ENCODE assay signal across 10 cellular contexts in genomic region chr2:240068193-240068592, GRCh38. TPM values are rescaled to one million over a fixed set of nuclear protein-coding genes. Genes with fewer than 3 reads are reported as not detected.
"Had no signal": no experiment of that assay in that cellular context is flagged by ENCODE, and none has a peak within 500 bp of the region (broad histone marks: within the 10 kb centered on the region; RNA-seq: fewer than 3 reads in every experiment).

No MANE protein-coding gene starts in this region.

- H3K9me3 ChIP-seq: HAP-1 had no signal

- H3K27ac ChIP-seq: GM23248 had no signal

- H3K4me3 Mint-ChIP-seq: GM23338, H9, HFFc6 had no signal

- H3K36me3 ChIP-seq: HAP-1 had no signal

- DNase-seq: GM23248, GOT3, H7, H9, HCEC 1CT, HFFc6 had no signal

- H3K27ac Mint-ChIP-seq: H9, HFFc6 had no signal

- H3K9me3 Mint-ChIP-seq: HFFc6 had no signal

- H3K4me3 ChIP-seq: GM23248, GM23338, HAP-1 had no signal

- H3K9ac ChIP-seq: GM23248 had no signal

RNA-seq across cellular contexts. Expression of gene OR6B3, which starts 14.9 kb away (rescaled TPM):
- total RNA-seq: GM23248, GM23338, H1, H4, H7, H9, HFFc6 had no signal
- polyA plus RNA-seq: GM23248, GM23338, H1 had no signal

RNA-seq across cellular contexts. Expression of gene OR6B2, which starts 38.0 kb away (rescaled TPM):
- total RNA-seq: GM23248, GM23338, H1, H4, H7, H9, HFFc6 had no signal
- polyA plus RNA-seq: GM23248, GM23338, H1 had no signal
